Comparison of ENCODE assay signal across 8 cellular contexts in genomic region chr1:30379684-30380624, GRCh38.
DNase-seq lines count a peak whose midpoint lies in the region; ATAC-seq and TF ChIP-seq lines count a peak whose summit lies in the region.

No MANE protein-coding gene starts in this region.

- ATAC-seq in naive B cell (ENCODE audit: low read depth in 2 of 2) (peak in 1 of 2 donors; percentile 48), HG03432 (IDR thresholded peaks at IDR 0.05; ENCODE audit: unreplicated experiment) (no peak)

- H3K9me3 Mint-ChIP-seq in naive B cell = no peaks in the 10 kb centered on the region

- WGBS in transverse colon (ENCODE audit: low coverage in 1 of 2), 2 donors = 56% methylated on average over 12 of the region's 13 CpGs; no CpG with 5 or more reads in 1 of the 2 donors

- in situ Hi-C loops in transverse colon (cut with MboI; ENCODE audit: low pct_ligation_motif_present in 1 of 4, low pct_unique_long_range_greater_than_20kb in 1 of 4, low sequenced_read_pairs in 3 of 4) = loop anchor here in 2 of 4 donors (5.0 to 25.0 kb wide), 3 partner anchors 928 to 1143 kb away; partner anchors contain the start of genes MECR (in 1 of the 2) and PTPRU (in 1 of the 2)

- H3K27me3 Mint-ChIP-seq in naive B cell = peaks cover 28 to 72% (median 37%) of the 10 kb centered on the region in 3 donors

- no peak for TF ChIP-seq EP300 in transverse colon (IDR thresholded peaks at IDR 0.05; ENCODE audit: low read depth)

- H3K4me3 ChIP-seq in fibroblast of mammary gland (ENCODE audit: control insufficient read depth, low read depth, low read length) (no peak overlapping the region), transverse colon (no peak overlapping the region)

- H3K4me1 Mint-ChIP-seq in naive B cell = peaks cover 0 to 3% (median 3%) of the 10 kb centered on the region in 3 donors

- peaks cover 0 to 7% (median 0%) of the 10 kb centered on the region in 4 donors for H3K4me1 ChIP-seq in transverse colon

- H3K9me3 ChIP-seq in transverse colon = no peaks in the 10 kb centered on the region

- H3K36me3 Mint-ChIP-seq in naive B cell = no peaks in the 10 kb centered on the region

- TF ChIP-seq CTCF in fibroblast of mammary gland (conservative IDR thresholded peaks at IDR 0.05; ENCODE audit: control insufficient read depth, insufficient read depth, low read depth, low read length) (peak; percentile 88), transverse colon (IDR thresholded peaks at IDR 0.05) (peak; percentile 73 to 89 (median 82))

- H3K4me3 Mint-ChIP-seq in naive B cell = peak overlapping the region in 2 of 8 donors; percentile 25

- no peak for TF ChIP-seq POLR2A in transverse colon (IDR thresholded peaks at IDR 0.05)

- no peaks in the 10 kb centered on the region for H3K36me3 ChIP-seq in transverse colon

- DNase-seq in DMS 273 (lab: John Stamatoyannopoulos, UW; ENCODE audit: unreplicated experiment) = peak; percentile 86
- peak in 45 of 76 experiments; percentile 2 to 77 (median 19) for DNase-seq in HUDEP-2 (lab: John Stamatoyannopoulos, UW; ENCODE audit: unreplicated experiment in 76 of 76)
- peak; percentile 74 for DNase-seq in NOMO-1 treated with DMSO at 0.1 percent for 48 hours (lab: John Stamatoyannopoulos, UW; ENCODE audit: unreplicated experiment)
- peak; percentile 28 for DNase-seq in activated T-cell treated with anti-CD3 and anti-CD28 coated beads, Interleukin-2, amount 50 U/mL, for 1 hour
- DNase-seq in fibroblast of mammary gland (ENCODE audit: low read depth) = peak; percentile 68
- peak; percentile 43 for DNase-seq in naive B cell
- peak; percentile 41 for DNase-seq in transverse colon

- peak overlapping the region in 1 of 6 donors; percentile 48 for H3K27ac Mint-ChIP-seq in naive B cell

- H3K27ac ChIP-seq in transverse colon = no peak overlapping the region

- peaks cover 20% of the 10 kb centered on the region for H3K27me3 ChIP-seq in transverse colon

- intact Hi-C loops in transverse colon (cut with DNase I; ENCODE audit: low total_unique reads) = loop anchor here (2.0 to 5.0 kb wide), 2 partner anchors 327 to 1143 kb away; partner anchors contain the start of gene PTPRU

Comparison
In these comparisons a context has a peak if more than half of its experiments do, and no peak if none do; other contexts are left out.
1. DNase-seq: peak in every context shown above with its lines; median percentile 86 in DMS 273; 74 in NOMO-1 treated with DMSO at 0.1 percent for 48 hours; 68 in fibroblast of mammary gland; 43 in naive B cell; 41 in transverse colon; 28 in activated T-cell treated with anti-CD3 and anti-CD28 coated beads, Interleukin-2, amount 50 U/mL, for 1 hour; 19 in HUDEP-2.